Comparison of ENCODE assay signal across 1 cellular context in the genomic region with DNA sequence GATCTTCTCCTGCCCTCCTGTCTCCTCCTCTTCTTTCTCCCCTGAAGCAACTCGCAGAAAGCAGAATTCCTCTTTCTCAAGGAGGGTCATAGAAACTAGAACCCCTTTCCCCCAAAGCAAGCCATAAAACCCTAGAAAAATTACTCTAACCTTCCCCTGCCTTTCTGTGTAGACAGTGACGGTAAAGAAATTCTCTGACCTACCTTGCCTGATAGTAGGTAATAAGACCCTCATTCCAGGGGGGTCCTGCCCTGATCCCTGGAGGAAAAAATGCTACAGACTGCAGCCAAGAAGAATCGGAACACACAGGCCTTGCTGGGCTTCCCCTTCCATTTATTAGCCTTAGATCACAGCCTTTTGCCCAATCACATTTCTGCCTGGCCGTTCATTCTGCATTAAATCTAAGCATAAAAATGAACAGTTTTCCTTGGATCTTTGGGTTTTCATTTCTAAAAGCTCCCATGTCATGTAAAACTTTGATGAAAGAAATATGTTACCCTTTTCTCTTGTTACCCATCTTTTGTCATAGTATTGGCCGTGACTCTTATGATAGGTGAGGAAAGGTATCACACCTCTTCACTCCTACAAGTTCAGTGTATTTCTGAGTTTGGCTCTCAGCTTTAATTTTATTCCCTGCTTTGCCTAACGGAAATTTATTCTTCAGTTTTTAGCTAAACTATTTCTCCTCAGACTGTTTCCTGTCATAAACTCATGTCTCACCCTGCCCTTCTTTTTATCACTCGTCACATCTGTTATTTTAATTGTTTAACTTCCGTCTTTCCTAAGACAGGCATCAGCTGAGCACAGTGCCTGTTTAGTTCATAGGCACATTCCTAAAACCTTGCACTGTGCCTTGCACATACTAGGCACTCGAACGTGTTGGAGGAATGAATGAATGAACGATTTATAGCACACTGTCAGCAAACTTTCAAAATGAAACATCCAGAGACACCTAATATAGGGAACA.
TF ChIP-seq lines count a peak whose summit lies in the region.

No MANE protein-coding gene starts in this region.

TF ChIP-seq in GM23338, 12 proteins besides CTCF, POLR2A, EP300 and RAD21 (continued from another document):
- TF ChIP-seq, protein P1, sequence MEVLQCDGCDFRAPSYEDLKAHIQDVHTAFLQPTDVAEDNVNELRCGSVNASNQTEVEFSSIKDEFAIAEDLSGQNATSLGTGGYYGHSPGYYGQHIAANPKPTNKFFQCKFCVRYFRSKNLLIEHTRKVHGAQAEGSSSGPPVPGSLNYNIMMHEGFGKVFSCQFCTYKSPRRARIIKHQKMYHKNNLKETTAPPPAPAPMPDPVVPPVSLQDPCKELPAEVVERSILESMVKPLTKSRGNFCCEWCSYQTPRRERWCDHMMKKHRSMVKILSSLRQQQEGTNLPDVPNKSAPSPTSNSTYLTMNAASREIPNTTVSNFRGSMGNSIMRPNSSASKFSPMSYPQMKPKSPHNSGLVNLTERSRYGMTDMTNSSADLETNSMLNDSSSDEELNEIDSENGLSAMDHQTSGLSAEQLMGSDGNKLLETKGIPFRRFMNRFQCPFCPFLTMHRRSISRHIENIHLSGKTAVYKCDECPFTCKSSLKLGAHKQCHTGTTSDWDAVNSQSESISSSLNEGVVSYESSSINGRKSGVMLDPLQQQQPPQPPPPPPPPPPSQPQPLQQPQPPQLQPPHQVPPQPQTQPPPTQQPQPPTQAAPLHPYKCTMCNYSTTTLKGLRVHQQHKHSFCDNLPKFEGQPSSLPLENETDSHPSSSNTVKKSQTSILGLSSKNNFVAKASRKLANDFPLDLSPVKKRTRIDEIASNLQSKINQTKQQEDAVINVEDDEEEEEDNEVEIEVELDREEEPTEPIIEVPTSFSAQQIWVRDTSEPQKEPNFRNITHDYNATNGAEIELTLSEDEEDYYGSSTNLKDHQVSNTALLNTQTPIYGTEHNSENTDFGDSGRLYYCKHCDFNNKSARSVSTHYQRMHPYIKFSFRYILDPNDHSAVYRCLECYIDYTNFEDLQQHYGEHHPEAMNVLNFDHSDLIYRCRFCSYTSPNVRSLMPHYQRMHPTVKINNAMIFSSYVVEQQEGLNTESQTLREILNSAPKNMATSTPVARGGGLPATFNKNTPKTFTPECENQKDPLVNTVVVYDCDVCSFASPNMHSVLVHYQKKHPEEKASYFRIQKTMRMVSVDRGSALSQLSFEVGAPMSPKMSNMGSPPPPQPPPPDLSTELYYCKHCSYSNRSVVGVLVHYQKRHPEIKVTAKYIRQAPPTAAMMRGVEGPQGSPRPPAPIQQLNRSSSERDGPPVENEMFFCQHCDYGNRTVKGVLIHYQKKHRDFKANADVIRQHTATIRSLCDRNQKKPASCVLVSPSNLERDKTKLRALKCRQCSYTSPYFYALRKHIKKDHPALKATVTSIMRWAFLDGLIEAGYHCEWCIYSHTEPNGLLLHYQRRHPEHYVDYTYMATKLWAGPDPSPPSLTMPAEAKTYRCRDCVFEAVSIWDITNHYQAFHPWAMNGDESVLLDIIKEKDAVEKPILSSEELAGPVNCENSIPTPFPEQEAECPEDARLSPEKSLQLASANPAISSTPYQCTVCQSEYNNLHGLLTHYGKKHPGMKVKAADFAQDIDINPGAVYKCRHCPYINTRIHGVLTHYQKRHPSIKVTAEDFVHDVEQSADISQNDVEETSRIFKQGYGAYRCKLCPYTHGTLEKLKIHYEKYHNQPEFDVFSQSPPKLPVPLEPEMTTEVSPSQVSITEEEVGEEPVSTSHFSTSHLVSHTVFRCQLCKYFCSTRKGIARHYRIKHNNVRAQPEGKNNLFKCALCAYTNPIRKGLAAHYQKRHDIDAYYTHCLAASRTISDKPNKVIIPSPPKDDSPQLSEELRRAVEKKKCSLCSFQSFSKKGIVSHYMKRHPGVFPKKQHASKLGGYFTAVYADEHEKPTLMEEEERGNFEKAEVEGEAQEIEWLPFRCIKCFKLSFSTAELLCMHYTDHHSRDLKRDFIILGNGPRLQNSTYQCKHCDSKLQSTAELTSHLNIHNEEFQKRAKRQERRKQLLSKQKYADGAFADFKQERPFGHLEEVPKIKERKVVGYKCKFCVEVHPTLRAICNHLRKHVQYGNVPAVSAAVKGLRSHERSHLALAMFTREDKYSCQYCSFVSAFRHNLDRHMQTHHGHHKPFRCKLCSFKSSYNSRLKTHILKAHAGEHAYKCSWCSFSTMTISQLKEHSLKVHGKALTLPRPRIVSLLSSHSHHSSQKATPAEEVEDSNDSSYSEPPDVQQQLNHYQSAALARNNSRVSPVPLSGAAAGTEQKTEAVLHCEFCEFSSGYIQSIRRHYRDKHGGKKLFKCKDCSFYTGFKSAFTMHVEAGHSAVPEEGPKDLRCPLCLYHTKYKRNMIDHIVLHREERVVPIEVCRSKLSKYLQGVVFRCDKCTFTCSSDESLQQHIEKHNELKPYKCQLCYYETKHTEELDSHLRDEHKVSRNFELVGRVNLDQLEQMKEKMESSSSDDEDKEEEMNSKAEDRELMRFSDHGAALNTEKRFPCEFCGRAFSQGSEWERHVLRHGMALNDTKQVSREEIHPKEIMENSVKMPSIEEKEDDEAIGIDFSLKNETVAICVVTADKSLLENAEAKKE (CRISPR knock-in tag; IDR thresholded peaks at IDR 0.05): no peak
- no peak for TF ChIP-seq EZH2 (IDR thresholded peaks at IDR 0.05; ENCODE audit: low read depth, unreplicated experiment)
- TF ChIP-seq POLR2AphosphoS5 (IDR thresholded peaks at IDR 0.05; ENCODE audit: low read depth): no peak
- no peak for TF ChIP-seq CREB1 (CRISPR knock-in tag; IDR thresholded peaks at IDR 0.05; ENCODE audit: low read depth)
- no peak for TF ChIP-seq JUNB (IDR thresholded peaks at IDR 0.05; ENCODE audit: unreplicated experiment)
- no peak for TF ChIP-seq STAT1 (IDR thresholded peaks at IDR 0.05; ENCODE audit: unreplicated experiment)
- TF ChIP-seq, protein P2, sequence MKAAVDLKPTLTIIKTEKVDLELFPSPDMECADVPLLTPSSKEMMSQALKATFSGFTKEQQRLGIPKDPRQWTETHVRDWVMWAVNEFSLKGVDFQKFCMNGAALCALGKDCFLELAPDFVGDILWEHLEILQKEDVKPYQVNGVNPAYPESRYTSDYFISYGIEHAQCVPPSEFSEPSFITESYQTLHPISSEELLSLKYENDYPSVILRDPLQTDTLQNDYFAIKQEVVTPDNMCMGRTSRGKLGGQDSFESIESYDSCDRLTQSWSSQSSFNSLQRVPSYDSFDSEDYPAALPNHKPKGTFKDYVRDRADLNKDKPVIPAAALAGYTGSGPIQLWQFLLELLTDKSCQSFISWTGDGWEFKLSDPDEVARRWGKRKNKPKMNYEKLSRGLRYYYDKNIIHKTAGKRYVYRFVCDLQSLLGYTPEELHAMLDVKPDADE (IDR thresholded peaks at IDR 0.05): no peak
- no peak for TF ChIP-seq NANOG (IDR thresholded peaks at IDR 0.05; ENCODE audit: borderline replicate concordance)
- TF ChIP-seq ZNF114 (CRISPR knock-in tag; IDR thresholded peaks at IDR 0.05): no peak
- TF ChIP-seq, protein P3, sequence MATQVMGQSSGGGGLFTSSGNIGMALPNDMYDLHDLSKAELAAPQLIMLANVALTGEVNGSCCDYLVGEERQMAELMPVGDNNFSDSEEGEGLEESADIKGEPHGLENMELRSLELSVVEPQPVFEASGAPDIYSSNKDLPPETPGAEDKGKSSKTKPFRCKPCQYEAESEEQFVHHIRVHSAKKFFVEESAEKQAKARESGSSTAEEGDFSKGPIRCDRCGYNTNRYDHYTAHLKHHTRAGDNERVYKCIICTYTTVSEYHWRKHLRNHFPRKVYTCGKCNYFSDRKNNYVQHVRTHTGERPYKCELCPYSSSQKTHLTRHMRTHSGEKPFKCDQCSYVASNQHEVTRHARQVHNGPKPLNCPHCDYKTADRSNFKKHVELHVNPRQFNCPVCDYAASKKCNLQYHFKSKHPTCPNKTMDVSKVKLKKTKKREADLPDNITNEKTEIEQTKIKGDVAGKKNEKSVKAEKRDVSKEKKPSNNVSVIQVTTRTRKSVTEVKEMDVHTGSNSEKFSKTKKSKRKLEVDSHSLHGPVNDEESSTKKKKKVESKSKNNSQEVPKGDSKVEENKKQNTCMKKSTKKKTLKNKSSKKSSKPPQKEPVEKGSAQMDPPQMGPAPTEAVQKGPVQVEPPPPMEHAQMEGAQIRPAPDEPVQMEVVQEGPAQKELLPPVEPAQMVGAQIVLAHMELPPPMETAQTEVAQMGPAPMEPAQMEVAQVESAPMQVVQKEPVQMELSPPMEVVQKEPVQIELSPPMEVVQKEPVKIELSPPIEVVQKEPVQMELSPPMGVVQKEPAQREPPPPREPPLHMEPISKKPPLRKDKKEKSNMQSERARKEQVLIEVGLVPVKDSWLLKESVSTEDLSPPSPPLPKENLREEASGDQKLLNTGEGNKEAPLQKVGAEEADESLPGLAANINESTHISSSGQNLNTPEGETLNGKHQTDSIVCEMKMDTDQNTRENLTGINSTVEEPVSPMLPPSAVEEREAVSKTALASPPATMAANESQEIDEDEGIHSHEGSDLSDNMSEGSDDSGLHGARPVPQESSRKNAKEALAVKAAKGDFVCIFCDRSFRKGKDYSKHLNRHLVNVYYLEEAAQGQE (IDR thresholded peaks at IDR 0.05; ENCODE audit: unreplicated experiment): no peak
- TF ChIP-seq ZNF331 (CRISPR knock-in tag; IDR thresholded peaks at IDR 0.05; ENCODE audit: low read depth): no peak
